In the genomic region with DNA sequence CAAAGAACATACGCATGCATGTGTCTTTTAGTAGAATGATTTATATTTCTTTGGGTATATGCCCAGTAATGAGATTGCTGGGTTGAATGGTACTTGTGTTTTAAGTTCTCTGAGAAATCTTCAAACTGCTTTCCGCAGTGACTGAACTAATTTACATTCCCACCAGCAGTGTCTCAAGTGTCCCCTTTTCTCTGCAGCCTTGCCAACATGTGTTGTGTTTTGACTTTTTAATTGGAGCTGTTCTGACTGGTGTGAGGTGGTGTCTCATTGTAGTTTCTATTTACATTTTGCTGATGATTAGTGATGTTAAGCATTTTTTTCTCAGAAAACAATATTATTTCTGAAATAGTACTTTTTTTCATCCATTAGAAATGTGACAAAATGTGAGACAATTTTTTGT, we compare ENCODE assay signal across 25 cellular contexts.
"Had no signal": no experiment of that assay in that cellular context is flagged by ENCODE, and none has a peak within 500 bp of the region (broad histone marks: within the 10 kb centered on the region; RNA-seq: fewer than 3 reads in every experiment).

No MANE protein-coding gene starts in this region.

- DNase-seq: activated CD4-positive, alpha-beta memory T cell treated with anti-CD3 and anti-CD28 coated beads, Interleukin-2, amount 10 ng/mL, durations not matched to agents 7 days and 5 days; activated CD4-positive, alpha-beta T cell treated with anti-CD3 and anti-CD28 coated beads for 36 hours; activated CD4-positive, alpha-beta T cell treated with anti-CD3 and anti-CD28 coated beads, Interleukin-2, amount 10 ng/mL, durations not matched to agents 7 days and 5 days; activated CD4-positive, alpha-beta T cell treated with anti-CD3 and anti-CD28 coated beads, Interleukin-2, amount 50 U/mL, for 4 hours; activated CD4-positive, CD25-positive, alpha-beta regulatory T cell; activated CD4-positive, CD25-positive, alpha-beta regulatory T cell treated with anti-CD3 and anti-CD28 coated beads, Interleukin-2, amount 50 U/mL, for 72 hours; activated CD8-positive, alpha-beta memory T cell treated with anti-CD3 and anti-CD28 coated beads, Interleukin-2, amount 50 U/mL, for 48 hours; activated gamma-delta T cell; activated naive CD4-positive, alpha-beta T cell; activated naive CD4-positive, alpha-beta T cell treated with anti-CD3 and anti-CD28 coated beads, Interleukin-2, amount 10 ng/mL, durations not matched to agents 7 days and 5 days; activated T-cell treated with anti-CD3 and anti-CD28 coated beads for 4 hours; activated T-cell treated with anti-CD3 and anti-CD28 coated beads, Interleukin-2, amount 50 U/mL, for 24 hours; activated T-cell treated with anti-CD3 and anti-CD28 coated beads, Interleukin-2, amount 50 U/mL, for 72 hours; amniotic stem cell; anterior cingulate cortex; brain microvascular endothelial cell; dorsolateral prefrontal cortex; effector memory CD4-positive, alpha-beta T cell; endodermal cell; foreskin fibroblast; glutamatergic neuron; heart left ventricle; T-helper 2 cell had no signal

- H3K27ac ChIP-seq: brain microvascular endothelial cell, coronary artery, dorsolateral prefrontal cortex, heart left ventricle had no signal

- ATAC-seq: activated CD4-positive, alpha-beta T cell treated with anti-CD3 and anti-CD28 coated beads for 36 hours; activated T-cell treated with anti-CD3 and anti-CD28 coated beads, Interleukin-2, amount 50 U/mL, for 72 hours; esophagus mucosa; heart left ventricle had no signal

- H3K27me3 ChIP-seq: brain microvascular endothelial cell, dorsolateral prefrontal cortex, heart left ventricle had no signal

- H3K4me3 ChIP-seq: coronary artery, dorsolateral prefrontal cortex, heart left ventricle had no signal

- H3K4me1 ChIP-seq: heart left ventricle had no signal

- H3K36me3 ChIP-seq: brain microvascular endothelial cell, heart left ventricle had no signal
